Comparison of ENCODE assay signal across 29 cellular contexts in the genomic region with DNA sequence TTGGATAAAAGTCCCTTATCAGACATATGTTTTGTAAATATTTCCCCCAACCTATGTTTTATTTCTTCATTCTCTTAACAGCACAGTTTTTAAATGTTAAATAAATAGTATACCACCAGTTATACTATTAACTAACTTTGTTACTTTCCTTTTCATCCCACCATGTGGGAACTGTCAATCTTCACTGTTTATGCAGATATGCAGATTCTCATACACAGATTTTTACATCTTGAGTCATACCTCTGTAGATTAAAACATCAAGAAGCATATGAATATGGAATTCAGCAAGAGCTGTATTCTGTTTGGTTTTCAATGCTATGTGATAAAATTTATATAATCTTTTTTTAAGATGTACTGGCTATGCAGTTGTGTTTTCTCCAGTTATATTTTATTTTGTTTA.
"Had no signal": no experiment of that assay in that cellular context is flagged by ENCODE, and none has a peak within 500 bp of the region (broad histone marks: within the 10 kb centered on the region; RNA-seq: fewer than 3 reads in every experiment).

No MANE protein-coding gene starts in this region.

- H3K4me3 ChIP-seq: ascending aorta, cardiac muscle cell, SJSA1 had no signal

- H3K9me3 ChIP-seq: ascending aorta, SJSA1 had no signal

- DNase-seq: activated CD4-positive, alpha-beta memory T cell treated with anti-CD3 and anti-CD28 coated beads, Interleukin-2, amount 10 ng/mL, durations not matched to agents 7 days and 5 days; activated CD4-positive, alpha-beta T cell treated with anti-CD3 and anti-CD28 coated beads for 1 hour; activated CD4-positive, alpha-beta T cell treated with anti-CD3 and anti-CD28 coated beads for 48 hours; activated CD4-positive, CD25-positive, alpha-beta regulatory T cell; activated CD8-positive, alpha-beta memory T cell treated with anti-CD3 and anti-CD28 coated beads for 24 hours; activated CD8-positive, alpha-beta memory T cell treated with anti-CD3 and anti-CD28 coated beads, Interleukin-2, amount 10 ng/mL, durations not matched to agents 7 days and 5 days; activated CD8-positive, alpha-beta memory T cell treated with anti-CD3 and anti-CD28 coated beads, Interleukin-2, amount 50 U/mL, for 48 hours; activated effector memory CD4-positive, alpha-beta T cell treated with Interleukin-2 at 50 U/mL for 16 hours; activated naive CD4-positive, alpha-beta T cell treated with anti-CD3 and anti-CD28 coated beads, Interleukin-2, amount 10 ng/mL, durations not matched to agents 7 days and 5 days; activated naive CD8-positive, alpha-beta T cell treated with anti-CD3 and anti-CD28 coated beads, Interleukin-2, amount 50 U/mL, for 24 hours; activated T-cell treated with anti-CD3 and anti-CD28 coated beads, Interleukin-2, amount 50 U/mL, for 48 hours; amygdala; NCI-H1105; NCI-H1417 treated with DMSO at 0.1 percent for 48 hours; NCI-H2081 treated with DMSO at 0.1 percent for 48 hours; NCI-H345; NCI-H524 treated with DMSO at 0.1 percent for 48 hours; SHP77 treated with DMSO at 0.1 percent for 48 hours; SW 1271; T-helper 1 cell; T-helper 2 cell; T-helper 9 cell; WERI-Rb-1 had no signal

- H3K9me3 Mint-ChIP-seq: activated CD4-positive, alpha-beta memory T cell treated with anti-CD3 and anti-CD28 coated beads, Interleukin-2, amount 10 ng/mL, durations not matched to agents 7 days and 5 days; activated naive CD4-positive, alpha-beta T cell treated with anti-CD3 and anti-CD28 coated beads, Interleukin-2, amount 10 ng/mL, durations not matched to agents 7 days and 5 days had no signal

- H3K4me1 Mint-ChIP-seq: activated CD4-positive, alpha-beta memory T cell treated with anti-CD3 and anti-CD28 coated beads, Interleukin-2, amount 10 ng/mL, durations not matched to agents 7 days and 5 days; activated CD8-positive, alpha-beta memory T cell treated with anti-CD3 and anti-CD28 coated beads, Interleukin-2, amount 10 ng/mL, durations not matched to agents 7 days and 5 days; activated naive CD4-positive, alpha-beta T cell treated with anti-CD3 and anti-CD28 coated beads, Interleukin-2, amount 10 ng/mL, durations not matched to agents 7 days and 5 days; activated naive CD8-positive, alpha-beta T cell treated with anti-CD3 and anti-CD28 coated beads, Interleukin-2, amount 50 U/mL, for 24 hours; central memory CD8-positive, alpha-beta T cell had no signal

- H3K27ac ChIP-seq: ascending aorta, cardiac muscle cell, SJSA1, WERI-Rb-1 had no signal

- H3K36me3 ChIP-seq: ascending aorta, cardiac muscle cell, SJSA1, WERI-Rb-1 had no signal

- H3K36me3 Mint-ChIP-seq: activated CD8-positive, alpha-beta memory T cell treated with anti-CD3 and anti-CD28 coated beads, Interleukin-2, amount 10 ng/mL, durations not matched to agents 7 days and 5 days; activated naive CD4-positive, alpha-beta T cell treated with anti-CD3 and anti-CD28 coated beads, Interleukin-2, amount 10 ng/mL, durations not matched to agents 7 days and 5 days; activated naive CD8-positive, alpha-beta T cell had no signal

- H3K27me3 Mint-ChIP-seq: activated CD4-positive, alpha-beta memory T cell treated with anti-CD3 and anti-CD28 coated beads, Interleukin-2, amount 10 ng/mL, durations not matched to agents 7 days and 5 days; activated CD8-positive, alpha-beta memory T cell treated with anti-CD3 and anti-CD28 coated beads, Interleukin-2, amount 10 ng/mL, durations not matched to agents 7 days and 5 days; activated naive CD4-positive, alpha-beta T cell treated with anti-CD3 and anti-CD28 coated beads, Interleukin-2, amount 10 ng/mL, durations not matched to agents 7 days and 5 days; activated naive CD8-positive, alpha-beta T cell treated with anti-CD3 and anti-CD28 coated beads, Interleukin-2, amount 50 U/mL, for 24 hours; central memory CD8-positive, alpha-beta T cell had no signal

- H3K4me1 ChIP-seq: ascending aorta, SJSA1 had no signal

- H3K4me3 Mint-ChIP-seq: activated CD4-positive, alpha-beta memory T cell treated with anti-CD3 and anti-CD28 coated beads, Interleukin-2, amount 10 ng/mL, durations not matched to agents 7 days and 5 days; activated CD8-positive, alpha-beta memory T cell treated with anti-CD3 and anti-CD28 coated beads, Interleukin-2, amount 10 ng/mL, durations not matched to agents 7 days and 5 days; activated naive CD4-positive, alpha-beta T cell treated with anti-CD3 and anti-CD28 coated beads, Interleukin-2, amount 10 ng/mL, durations not matched to agents 7 days and 5 days; activated naive CD8-positive, alpha-beta T cell; activated naive CD8-positive, alpha-beta T cell treated with anti-CD3 and anti-CD28 coated beads, Interleukin-2, amount 50 U/mL, for 24 hours; central memory CD8-positive, alpha-beta T cell had no signal

- H3K27me3 ChIP-seq: ascending aorta, cardiac muscle cell, SJSA1 had no signal

- H3K27ac Mint-ChIP-seq: activated CD4-positive, alpha-beta memory T cell treated with anti-CD3 and anti-CD28 coated beads, Interleukin-2, amount 10 ng/mL, durations not matched to agents 7 days and 5 days; activated CD8-positive, alpha-beta memory T cell treated with anti-CD3 and anti-CD28 coated beads, Interleukin-2, amount 10 ng/mL, durations not matched to agents 7 days and 5 days; activated naive CD4-positive, alpha-beta T cell treated with anti-CD3 and anti-CD28 coated beads, Interleukin-2, amount 10 ng/mL, durations not matched to agents 7 days and 5 days; activated naive CD8-positive, alpha-beta T cell; activated naive CD8-positive, alpha-beta T cell treated with anti-CD3 and anti-CD28 coated beads, Interleukin-2, amount 50 U/mL, for 24 hours had no signal

- ATAC-seq: activated CD8-positive, alpha-beta memory T cell treated with anti-CD3 and anti-CD28 coated beads, Interleukin-2, amount 10 ng/mL, durations not matched to agents 7 days and 5 days; activated naive CD8-positive, alpha-beta T cell treated with anti-CD3 and anti-CD28 coated beads, Interleukin-2, amount 50 U/mL, for 24 hours; Panc1 had no signal
